In the genomic region with DNA sequence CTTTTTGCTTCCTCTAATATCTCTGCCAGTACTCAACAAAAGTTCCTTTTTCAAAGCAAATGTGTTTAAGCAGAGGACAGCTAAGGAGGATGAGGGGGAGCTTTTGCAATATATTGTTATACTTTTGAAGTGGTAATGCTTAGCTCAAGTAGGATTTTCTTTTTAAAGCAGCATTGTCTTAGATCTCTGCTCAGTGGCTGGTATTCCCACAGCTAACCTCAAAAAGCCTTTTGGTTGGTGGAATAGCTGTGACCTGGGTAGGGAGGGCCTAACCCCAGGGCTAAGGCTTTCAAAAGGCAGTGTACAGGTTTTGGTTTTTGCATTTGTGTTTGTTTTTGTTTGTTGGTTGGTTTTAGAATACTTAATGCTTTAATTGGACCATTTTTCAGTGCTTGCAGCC, we compare ENCODE assay signal across 1 cellular context.
TF ChIP-seq lines count a peak whose summit lies in the region.

No MANE protein-coding gene starts in this region.

TF ChIP-seq in HepG2, 621 proteins besides CTCF, POLR2A, EP300 and RAD21 (continued from another document):
- TF ChIP-seq CBX2 (IDR thresholded peaks at IDR 0.05; ENCODE audit: low read depth, low read length) (no peak), CBX2 (CRISPR knock-in tag; IDR thresholded peaks at IDR 0.05; ENCODE audit: low read depth) (no peak), ZFP82 (CRISPR knock-in tag; IDR thresholded peaks at IDR 0.05; ENCODE audit: borderline replicate concordance) (no peak), ADNP (CRISPR knock-in tag; IDR thresholded peaks at IDR 0.05) (no peak), SP1 (IDR thresholded peaks at IDR 0.05) (no peak), SP1 (CRISPR knock-in tag; IDR thresholded peaks at IDR 0.05) (no peak), MBNL3 (CRISPR knock-in tag; conservative IDR thresholded peaks at IDR 0.05) (no peak), ELF4 (CRISPR knock-in tag; IDR thresholded peaks at IDR 0.05; ENCODE audit: borderline replicate concordance) (no peak)
